In the genomic region with DNA sequence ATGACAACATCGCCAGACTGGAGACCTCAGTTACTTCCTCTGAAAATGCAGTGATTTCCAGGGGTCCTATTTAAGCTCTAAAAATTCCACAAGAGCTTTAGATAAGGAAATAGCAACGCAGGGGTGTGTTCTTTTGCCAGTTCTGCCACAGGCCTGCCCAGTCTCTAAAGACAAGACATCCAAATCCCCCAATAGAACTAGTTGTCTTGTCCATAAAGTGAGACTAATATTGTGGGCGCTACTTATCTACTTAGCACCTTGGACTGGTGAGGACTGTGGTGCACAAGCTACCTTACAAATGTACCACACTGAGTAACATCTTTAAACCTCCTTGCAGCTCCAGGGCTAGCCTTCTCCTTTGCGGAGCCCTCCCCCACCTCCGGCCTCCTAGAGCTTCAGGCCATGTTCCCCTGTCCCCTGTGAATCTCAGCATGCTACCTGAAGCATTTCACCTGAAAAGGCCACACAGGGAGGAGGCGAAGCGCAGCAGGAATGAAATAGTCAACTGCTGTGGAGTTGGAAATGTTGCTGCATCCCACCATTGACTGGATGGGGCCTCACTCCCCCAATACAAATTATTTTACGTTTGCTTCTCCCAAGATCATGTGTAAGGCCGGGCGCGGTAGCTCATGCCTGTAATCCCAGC, we compare ENCODE assay signal across 24 cellular contexts. TPM values are rescaled to one million over a fixed set of nuclear protein-coding genes. Genes with fewer than 3 reads are reported as not detected.
"Had no signal": no experiment of that assay in that cellular context is flagged by ENCODE, and none has a peak within 500 bp of the region (broad histone marks: within the 10 kb centered on the region; RNA-seq: fewer than 3 reads in every experiment).

No MANE protein-coding gene starts in this region.

- DNase-seq: activated CD4-positive, alpha-beta memory T cell treated with anti-CD3 and anti-CD28 coated beads for 36 hours; activated CD4-positive, alpha-beta T cell treated with anti-CD3 and anti-CD28 coated beads for 36 hours; activated CD8-positive, alpha-beta memory T cell treated with anti-CD3 and anti-CD28 coated beads, Interleukin-2, amount 10 ng/mL, durations not matched to agents 7 days and 5 days; activated naive CD4-positive, alpha-beta T cell treated with Interleukin-2 at 50 U/mL for 16 hours; activated naive CD8-positive, alpha-beta T cell treated with anti-CD3 and anti-CD28 coated beads, Interleukin-2, amount 10 ng/mL, durations not matched to agents 7 days and 5 days; amygdala; effector memory CD4-positive, alpha-beta T cell; esophagus squamous epithelium; heart right ventricle; kidney glomerular epithelial cell; left ventricle myocardium inferior; mammary epithelial cell; spleen; stimulated activated naive CD4-positive, alpha-beta T cell; thyroid gland had no signal

- H3K9me3 Mint-ChIP-seq: activated CD4-positive, alpha-beta memory T cell treated with anti-CD3 and anti-CD28 coated beads for 36 hours; activated naive CD8-positive, alpha-beta T cell treated with anti-CD3 and anti-CD28 coated beads, Interleukin-2, amount 10 ng/mL, durations not matched to agents 7 days and 5 days; activated T-helper 2 cell treated with anti-CD3 and anti-CD28 coated beads, Interferon-gamma antibody, Interleukin-2, Interleukin-4, amounts not matched to agents 10 μg/mL and 5 μg/mL and 100 μg/mL, durations not matched to agents 14 hours and 24 hours and 36 hours; dendritic cell treated with granulocyte-macrophage colony-stimulating factor and Interleukin-4, amounts not matched to agents 40 ng/mL and 50 ng/mL, for 4 days; T-helper 2 cell treated with Interferon-gamma antibody and Interleukin-4, amounts not matched to agents 5 μg/mL and 100 μg/mL, for 36 hours had no signal

- H3K4me3 ChIP-seq: cardiac muscle cell, esophagus squamous epithelium, heart right ventricle, left ventricle myocardium inferior, spleen, thyroid gland had no signal

- H3K27ac Mint-ChIP-seq: activated CD4-positive, alpha-beta memory T cell treated with anti-CD3 and anti-CD28 coated beads for 36 hours; activated CD4-positive, alpha-beta T cell treated with anti-CD3 and anti-CD28 coated beads for 36 hours; activated CD8-positive, alpha-beta memory T cell treated with anti-CD3 and anti-CD28 coated beads, Interleukin-2, amount 10 ng/mL, durations not matched to agents 7 days and 5 days; activated naive CD8-positive, alpha-beta T cell treated with anti-CD3 and anti-CD28 coated beads, Interleukin-2, amount 10 ng/mL, durations not matched to agents 7 days and 5 days; activated T-helper 2 cell treated with anti-CD3 and anti-CD28 coated beads, Interferon-gamma antibody, Interleukin-2, Interleukin-4, amounts not matched to agents 10 μg/mL and 5 μg/mL and 100 μg/mL, durations not matched to agents 14 hours and 24 hours and 36 hours; dendritic cell treated with granulocyte-macrophage colony-stimulating factor and Interleukin-4, amounts not matched to agents 40 ng/mL and 50 ng/mL, for 4 days; T-helper 2 cell treated with Interferon-gamma antibody and Interleukin-4, amounts not matched to agents 5 μg/mL and 100 μg/mL, for 36 hours had no signal

- H3K36me3 ChIP-seq: cardiac muscle cell, esophagus squamous epithelium, heart right ventricle, left ventricle myocardium inferior, spleen, thyroid gland had no signal

- H3K4me1 Mint-ChIP-seq: activated CD8-positive, alpha-beta memory T cell treated with anti-CD3 and anti-CD28 coated beads, Interleukin-2, amount 10 ng/mL, durations not matched to agents 7 days and 5 days had no signal

- H3K9me3 ChIP-seq: esophagus squamous epithelium, heart right ventricle, left ventricle myocardium inferior, spleen, thyroid gland had no signal

- ATAC-seq: activated CD4-positive, alpha-beta T cell treated with anti-CD3 and anti-CD28 coated beads for 36 hours; activated CD8-positive, alpha-beta memory T cell treated with anti-CD3 and anti-CD28 coated beads, Interleukin-2, amount 10 ng/mL, durations not matched to agents 7 days and 5 days; heart right ventricle had no signal

- H3K36me3 Mint-ChIP-seq: activated CD4-positive, alpha-beta memory T cell treated with anti-CD3 and anti-CD28 coated beads for 36 hours; activated CD8-positive, alpha-beta memory T cell treated with anti-CD3 and anti-CD28 coated beads, Interleukin-2, amount 10 ng/mL, durations not matched to agents 7 days and 5 days; activated naive CD8-positive, alpha-beta T cell treated with anti-CD3 and anti-CD28 coated beads, Interleukin-2, amount 10 ng/mL, durations not matched to agents 7 days and 5 days had no signal

- H3K27ac ChIP-seq: esophagus squamous epithelium, heart right ventricle, left ventricle myocardium inferior, parathyroid adenoma had no signal

- H3K27me3 ChIP-seq: thyroid gland had no signal

- H3K9ac ChIP-seq: parathyroid adenoma had no signal

- H3K4me1 ChIP-seq: parathyroid adenoma had no signal

- H3K4me3 Mint-ChIP-seq: activated CD4-positive, alpha-beta memory T cell treated with anti-CD3 and anti-CD28 coated beads for 36 hours; activated CD4-positive, alpha-beta T cell treated with anti-CD3 and anti-CD28 coated beads for 36 hours; activated CD8-positive, alpha-beta memory T cell treated with anti-CD3 and anti-CD28 coated beads, Interleukin-2, amount 10 ng/mL, durations not matched to agents 7 days and 5 days; activated naive CD8-positive, alpha-beta T cell treated with anti-CD3 and anti-CD28 coated beads, Interleukin-2, amount 10 ng/mL, durations not matched to agents 7 days and 5 days; dendritic cell treated with granulocyte-macrophage colony-stimulating factor and Interleukin-4, amounts not matched to agents 40 ng/mL and 50 ng/mL, for 4 days; T-helper 2 cell treated with Interferon-gamma antibody and Interleukin-4, amounts not matched to agents 5 μg/mL and 100 μg/mL, for 36 hours had no signal

RNA-seq across cellular contexts. Expression of gene LRRC2, which starts 9.6 kb away (rescaled TPM):
- total RNA-seq: activated CD4-positive, alpha-beta memory T cell treated with anti-CD3 and anti-CD28 coated beads for 36 hours; activated T-helper 2 cell treated with anti-CD3 and anti-CD28 coated beads, Interferon-gamma antibody, Interleukin-2, Interleukin-4, amounts not matched to agents 10 μg/mL and 5 μg/mL and 100 μg/mL, durations not matched to agents 14 hours and 24 hours and 36 hours had no signal

RNA-seq across cellular contexts. Expression of gene FAM240A, which starts 36.6 kb away (rescaled TPM):
- total RNA-seq: activated CD4-positive, alpha-beta memory T cell treated with anti-CD3 and anti-CD28 coated beads for 36 hours; activated CD4-positive, alpha-beta T cell treated with anti-CD3 and anti-CD28 coated beads for 36 hours; activated CD8-positive, alpha-beta memory T cell treated with anti-CD3 and anti-CD28 coated beads, Interleukin-2, amount 10 ng/mL, durations not matched to agents 7 days and 5 days; activated naive CD8-positive, alpha-beta T cell treated with anti-CD3 and anti-CD28 coated beads, Interleukin-2, amount 10 ng/mL, durations not matched to agents 7 days and 5 days; activated T-helper 2 cell treated with anti-CD3 and anti-CD28 coated beads, Interferon-gamma antibody, Interleukin-2, Interleukin-4, amounts not matched to agents 10 μg/mL and 5 μg/mL and 100 μg/mL, durations not matched to agents 14 hours and 24 hours and 36 hours; cardiac muscle cell; chondrocyte; left ventricle myocardium inferior; mammary epithelial cell; mononuclear cell; spleen; subcutaneous adipose tissue; urinary bladder had no signal
